28 cellular contexts compared by ENCODE assay signal in the genomic region with DNA sequence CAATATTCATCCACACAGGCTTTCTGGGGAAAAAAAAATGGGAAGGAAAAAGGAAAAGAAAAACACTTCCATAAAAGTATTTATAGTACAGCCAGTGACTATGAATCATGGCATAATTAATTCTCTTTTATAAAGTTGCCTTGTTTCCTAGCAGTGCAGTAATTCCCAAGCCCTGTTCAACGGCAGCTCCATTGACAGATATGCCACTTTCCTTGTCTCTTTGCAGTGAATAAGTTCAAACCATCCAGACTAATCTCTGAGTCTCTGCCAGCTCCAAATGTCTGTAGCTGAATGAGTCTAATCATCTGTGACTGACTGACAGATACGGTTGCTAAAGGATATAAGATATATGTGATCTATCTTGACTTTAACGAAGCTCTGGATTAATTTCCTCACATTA. TPM values are rescaled to one million over a fixed set of nuclear protein-coding genes. Genes with fewer than 3 reads are reported as not detected.
A peak's percentile ranks its signal among the peaks of the same experiment; 100 is the strongest.
DNase-seq lines count a peak whose midpoint lies in the region; ATAC-seq, FAIRE-seq and TF ChIP-seq lines count a peak whose summit lies in the region.
"Had no signal": no experiment of that assay in that cellular context is flagged by ENCODE, and none has a peak within 500 bp of the region (broad histone marks: within the 10 kb centered on the region; RNA-seq: fewer than 3 reads in every experiment).

No MANE protein-coding gene starts in this region.

- no peak overlapping the region for H3K4me3 ChIP-seq in mammary epithelial cell (replicated peaks in 1 of 3; ENCODE audit: insufficient read depth in 1 of 3, low read depth in 2 of 3, low read length in 3 of 3)
- H3K4me3 ChIP-seq in mesenchymal stem cell (ENCODE audit: insufficient read depth in 1 of 2, low read depth in 1 of 2, low read length in 2 of 2), result no peak overlapping the region
- H3K4me3 ChIP-seq in SJCRH30, result no peak overlapping the region
- no peak overlapping the region for H3K4me3 ChIP-seq in HepG2 (replicated peaks in 1 of 3; ENCODE audit: insufficient read depth in 1 of 3, low read depth in 2 of 3, low read length in 3 of 3)

- H3K9me3 ChIP-seq in mammary epithelial cell (replicated peaks; ENCODE audit: insufficient read depth, low read length), result no peaks in the 10 kb centered on the region
- H3K9me3 ChIP-seq in mesenchymal stem cell (ENCODE audit: control insufficient read depth, low read length), result no peaks in the 10 kb centered on the region
- H3K9me3 ChIP-seq in SJCRH30 (replicated peaks), result no peaks in the 10 kb centered on the region
- peaks cover 81% of the 10 kb centered on the region for H3K9me3 ChIP-seq in HepG2 (ENCODE audit: low read length)
- H3K9me3 ChIP-seq: Caco-2 had no signal

- no peak overlapping the region for H3K4ac ChIP-seq in mesenchymal stem cell (ENCODE audit: low read depth in 1 of 2, low read length in 2 of 2)

- H3K27ac Mint-ChIP-seq in MCF 10A (ENCODE audit: low read depth, unreplicated experiment) (no peak overlapping the region), brain (peak overlapping the region in 3 of 5 experiments; percentile 23 to 93 (median 55))
- H3K27ac Mint-ChIP-seq: activated naive CD8-positive, alpha-beta T cell treated with anti-CD3 and anti-CD28 coated beads for 36 hours; type B pancreatic cell; WTC11 had no signal

- DNase-seq in mammary epithelial cell (no peak), MCF 10A (ENCODE audit: unreplicated experiment) (no peak), mesenchymal stem cell (no peak), SJCRH30 (no peak), HepG2 (ENCODE audit: low spot score) (no peak), NCI-H2029 treated with DMSO at 0.1 percent for 48 hours (lab: John Stamatoyannopoulos, UW) (no peak), NCI-H526 treated with DMSO at 0.1 percent for 48 hours (lab: John Stamatoyannopoulos, UW) (no peak)
- DNase-seq: activated CD4-positive, alpha-beta T cell treated with anti-CD3 and anti-CD28 coated beads, Interleukin-2, amount 50 U/mL, for 4 hours; activated CD8-positive, alpha-beta memory T cell treated with anti-CD3 and anti-CD28 coated beads, Interleukin-2, amount 50 U/mL, for 4 hours; activated naive CD8-positive, alpha-beta T cell treated with anti-CD3 and anti-CD28 coated beads for 36 hours; brain microvascular endothelial cell; Caco-2; DMS79 treated with DMSO at 0.1 percent for 48 hours; GOT3; NCI-H1105 treated with DMSO at 0.1 percent for 48 hours; NCI-H2107; NCI-H510A treated with DMSO at 0.1 percent for 48 hours; right cardiac atrium; RPMI8226; stimulated activated CD4-positive, alpha-beta T cell treated with anti-CD3 and anti-CD28 coated beads, Interleukin-15, amount 100 ng/mL, for 24 hours; stimulated activated CD8-positive, alpha-beta memory T cell treated with anti-CD3 and anti-CD28 coated beads, Interleukin-4, amount 100 ng/mL, for 48 hours had no signal

- TF ChIP-seq EP300 in HepG2 (IDR thresholded peaks at IDR 0.05; ENCODE audit: low read depth in 2 of 2, low read length in 2 of 2) (no peak), HepG2 (CRISPR knock-in tag; IDR thresholded peaks at IDR 0.05; ENCODE audit: borderline replicate concordance) (no peak)

- no peaks in the 10 kb centered on the region for H3K27me3 Mint-ChIP-seq in MCF 10A (ENCODE audit: insufficient read depth, unreplicated experiment)
- H3K27me3 Mint-ChIP-seq in brain, result no peaks in the 10 kb centered on the region
- H3K27me3 Mint-ChIP-seq: activated naive CD8-positive, alpha-beta T cell treated with anti-CD3 and anti-CD28 coated beads for 36 hours; type B pancreatic cell had no signal

- dilution Hi-C loops in mammary epithelial cell (cut with HindIII; ENCODE audit: low sequenced_read_pairs), result no loop called here

- no peak for ATAC-seq in HepG2
- ATAC-seq: right cardiac atrium, WTC11 had no signal

- H3K9me3 Mint-ChIP-seq in MCF 10A (ENCODE audit: unreplicated experiment) (no peaks in the 10 kb centered on the region), brain (peaks cover 0 to 3% (median 0%) of the 10 kb centered on the region in 5 experiments)
- H3K9me3 Mint-ChIP-seq: activated naive CD8-positive, alpha-beta T cell treated with anti-CD3 and anti-CD28 coated beads for 36 hours; type B pancreatic cell; WTC11 had no signal

- H2BK12ac ChIP-seq in mesenchymal stem cell (ENCODE audit: low read length in 2 of 2), result no peak overlapping the region

- TF ChIP-seq CTCF in mammary epithelial cell (conservative IDR thresholded peaks at IDR 0.05 in 1 of 2, IDR thresholded peaks at IDR 0.05 in 1 of 2; ENCODE audit: extremely low read depth in 1 of 2, insufficient read depth in 1 of 2, low read depth in 1 of 2, low read length in 2 of 2) (no peak), MCF 10A (IDR thresholded peaks at IDR 0.05; ENCODE audit: unreplicated experiment) (no peak), brain (conservative IDR thresholded peaks at IDR 0.05) (no peak), HepG2 (CRISPR knock-in tag; IDR thresholded peaks at IDR 0.05) (no peak)

- POLR2A ChIA-PET in MCF 10A (lab: Yijun Ruan, JAX), result interaction anchor here (0.7 kb wide), 2 partner anchors 52 to 677 kb away, joined by 3 read pairs; no protein-coding TSS in a partner anchor
- POLR2A ChIA-PET in HepG2 (lab: Yijun Ruan, JAX), result no interaction called here

- no peak overlapping the region for H3K23ac ChIP-seq in mesenchymal stem cell (ENCODE audit: low read length in 2 of 2)

- H2BK15ac ChIP-seq in mesenchymal stem cell (ENCODE audit: low read depth, poor library complexity, severe bottlenecking), result no peak overlapping the region

- no peak overlapping the region for H4K8ac ChIP-seq in mesenchymal stem cell (ENCODE audit: low read length)

- H3K79me1 ChIP-seq in mesenchymal stem cell (replicated peaks; ENCODE audit: low read length, poor library complexity, severe bottlenecking), result no peaks in the 10 kb centered on the region

- WGBS in mammary epithelial cell (ENCODE audit: low coverage, missing lambda C conversion rate), result 66% methylated on average over 3 of the region's 3 CpGs
- 67% methylated on average over 1 of the region's 3 CpGs for WGBS in mesenchymal stem cell
- WGBS in HepG2 (ENCODE audit: low lambda C conversion rate), result 2% methylated on average over 3 of the region's 3 CpGs

- no peak overlapping the region for H3K9ac ChIP-seq in mammary epithelial cell (ENCODE audit: insufficient read depth, low read length)
- H3K9ac ChIP-seq in mesenchymal stem cell (ENCODE audit: low read length), result peak overlapping the region; percentile 42
- no peak overlapping the region for H3K9ac ChIP-seq in HepG2 (ENCODE audit: insufficient read depth, low read depth, low read length)

- no peaks in the 10 kb centered on the region for H3K27me3 ChIP-seq in mammary epithelial cell (ENCODE audit: insufficient read depth, low read length)
- no peaks in the 10 kb centered on the region for H3K27me3 ChIP-seq in mesenchymal stem cell (ENCODE audit: control insufficient read depth in 1 of 2, insufficient read depth in 1 of 2, low read length in 2 of 2)
- no peaks in the 10 kb centered on the region for H3K27me3 ChIP-seq in SJCRH30
- no peaks in the 10 kb centered on the region for H3K27me3 ChIP-seq in HepG2 (ENCODE audit: control insufficient read depth in 1 of 2, insufficient read depth in 2 of 2, low read length in 2 of 2)
- H3K27me3 ChIP-seq: brain microvascular endothelial cell had no signal

- H3K79me2 ChIP-seq in mammary epithelial cell (ENCODE audit: insufficient read depth, low read length) (no peaks in the 10 kb centered on the region), HepG2 (ENCODE audit: insufficient read depth, low read length) (no peaks in the 10 kb centered on the region)

- no peak overlapping the region for H2BK5ac ChIP-seq in mesenchymal stem cell (ENCODE audit: low read depth, low read length, poor library complexity, severe bottlenecking)

- no peak overlapping the region for H4K91ac ChIP-seq in mesenchymal stem cell (ENCODE audit: low read length)

- TF ChIP-seq POLR2A in HepG2 (IDR thresholded peaks at IDR 0.05; ENCODE audit: insufficient read depth in 1 of 2, low read depth in 2 of 2, low read length in 2 of 2), result no peak

- H3K4me1 Mint-ChIP-seq in MCF 10A (ENCODE audit: insufficient read depth, unreplicated experiment) (no peaks in the 10 kb centered on the region), brain (peaks cover 29% of the 10 kb centered on the region)
- H3K4me1 Mint-ChIP-seq: activated naive CD8-positive, alpha-beta T cell treated with anti-CD3 and anti-CD28 coated beads for 36 hours had no signal

- H3K18ac ChIP-seq in mesenchymal stem cell (ENCODE audit: low read depth in 1 of 2, low read length in 2 of 2), result no peak overlapping the region

- H3K36me3 ChIP-seq in mammary epithelial cell (ENCODE audit: insufficient read depth, low read length) (no peaks in the 10 kb centered on the region), mesenchymal stem cell (ENCODE audit: control insufficient read depth in 1 of 2, insufficient read depth in 2 of 2, low read depth in 1 of 2, low read length in 2 of 2) (no peaks in the 10 kb centered on the region), SJCRH30 (no peaks in the 10 kb centered on the region), HepG2 (replicated peaks in 1 of 2; ENCODE audit: control insufficient read depth in 1 of 2, insufficient read depth in 2 of 2, low read length in 2 of 2) (no peaks in the 10 kb centered on the region)
- H3K36me3 ChIP-seq: brain microvascular endothelial cell had no signal

- H3K14ac ChIP-seq in mesenchymal stem cell (ENCODE audit: low read length in 2 of 2), result no peak overlapping the region

- BruUV-seq in mammary epithelial cell (replicated peaks; lab: Mats Ljungman, UMichigan) (no TSS peak), MCF 10A (replicated peaks; lab: Mats Ljungman, UMichigan) (no TSS peak), HepG2 (replicated peaks; lab: Mats Ljungman, UMichigan) (no TSS peak)

- no peak overlapping the region for H2AK5ac ChIP-seq in mesenchymal stem cell (ENCODE audit: low read length, severe bottlenecking)

- no peak overlapping the region for H3K4me3 Mint-ChIP-seq in MCF 10A (ENCODE audit: unreplicated experiment)
- H3K4me3 Mint-ChIP-seq in brain, result peak overlapping the region in 2 of 5 experiments; percentile 17 to 45
- H3K4me3 Mint-ChIP-seq: activated naive CD8-positive, alpha-beta T cell treated with anti-CD3 and anti-CD28 coated beads for 36 hours; type B pancreatic cell; WTC11 had no signal

- no peak overlapping the region for H3K27ac ChIP-seq in mammary epithelial cell (ENCODE audit: insufficient read depth, low read depth, low read length)
- no peak overlapping the region for H3K27ac ChIP-seq in mesenchymal stem cell (ENCODE audit: low read length, poor library complexity, severe bottlenecking)
- no peak overlapping the region for H3K27ac ChIP-seq in SJCRH30
- no peak overlapping the region for H3K27ac ChIP-seq in HepG2 (ENCODE audit: extremely low read length, insufficient read depth, low read length)
- H3K27ac ChIP-seq: brain microvascular endothelial cell had no signal

- H2BK120ac ChIP-seq in mesenchymal stem cell (ENCODE audit: low read depth, low read length), result no peak overlapping the region

- in situ Hi-C loops in mammary epithelial cell (cut with MboI; ENCODE audit: low sequenced_read_pairs in 2 of 2) (no loop called here), HepG2 (cut with HindIII; ENCODE audit: extremely low pct_ligation_motif_present, low pct_unique_long_range_greater_than_20kb) (no loop called here)

- peak overlapping the region; percentile 47 for H2AFZ ChIP-seq in mammary epithelial cell (ENCODE audit: low read depth, low read length)
- H2AFZ ChIP-seq in mesenchymal stem cell (ENCODE audit: low read depth, low read length), result no peak overlapping the region
- no peak overlapping the region for H2AFZ ChIP-seq in HepG2 (ENCODE audit: low read length)

- FAIRE-seq in HepG2 (lab: Jason Lieb, UNC), result no peak
- FAIRE-seq: A204.1, colon had no signal

- intact Hi-C loops in mammary epithelial cell (cut with micrococcal nuclease), result no loop called here
- intact Hi-C loops in MCF 10A (cut with micrococcal nuclease), result no loop called here
- intact Hi-C loops in HepG2 (cut with micrococcal nuclease; ENCODE audit: unreplicated experiment), result no loop called here

- TF ChIP-seq RAD21 in HepG2 (CRISPR knock-in tag; IDR thresholded peaks at IDR 0.05), result no peak

- H3K36me3 Mint-ChIP-seq in MCF 10A (ENCODE audit: insufficient read depth, unreplicated experiment) (no peaks in the 10 kb centered on the region), brain (no peaks in the 10 kb centered on the region)
- H3K36me3 Mint-ChIP-seq: activated naive CD8-positive, alpha-beta T cell treated with anti-CD3 and anti-CD28 coated beads for 36 hours; type B pancreatic cell; WTC11 had no signal

- H3K4me2 ChIP-seq in mammary epithelial cell (ENCODE audit: insufficient read depth, low read depth, low read length), result no peak overlapping the region
- H3K4me2 ChIP-seq in mesenchymal stem cell (ENCODE audit: low read length, poor library complexity, severe bottlenecking), result no peak overlapping the region
- no peak overlapping the region for H3K4me2 ChIP-seq in HepG2 (ENCODE audit: low read depth, low read length)

- H3K4me1 ChIP-seq in mammary epithelial cell (ENCODE audit: insufficient read depth, low read length) (no peaks in the 10 kb centered on the region), mesenchymal stem cell (ENCODE audit: control insufficient read depth, insufficient read depth, low read depth, low read length) (peaks cover 2% of the 10 kb centered on the region), SJCRH30 (no peaks in the 10 kb centered on the region), HepG2 (ENCODE audit: insufficient read depth, low read length) (no peaks in the 10 kb centered on the region)

- CTCF ChIA-PET in mammary epithelial cell (lab: Charles Lee; ENCODE audit: low non-redundant PET) (no interaction called here), MCF 10A (lab: Yijun Ruan, JAX) (interaction anchor here (0.6 to 0.8 kb wide), 2 partner anchors 156 to 221 kb away, joined by 3 read pairs; no protein-coding TSS in a partner anchor), HepG2 (lab: Yijun Ruan, JAX; ENCODE audit: low intra/inter-chr PET ratio, low total read pairs) (no interaction called here)

- H4K20me1 ChIP-seq in mammary epithelial cell (ENCODE audit: insufficient read depth, low read length) (no peaks in the 10 kb centered on the region), HepG2 (ENCODE audit: insufficient read depth, low read length) (no peaks in the 10 kb centered on the region)

RNA-seq across cellular contexts. Expression of a gene that starts 52.9 kb away (rescaled TPM):
- total RNA-seq in mammary epithelial cell, result 1 to 10 TPM in 1 of 2 donors, not detected in 1; 1.5 TPM
- polyA plus RNA-seq in mammary epithelial cell, result 0.03 TPM
- not detected for polyA minus RNA-seq in mammary epithelial cell
- total RNA-seq in MCF 10A (2022), result 0.42 TPM in 1 of 2 replicates, not detected in the other
- polyA plus RNA-seq in brain (ENCODE audit: insufficient read depth, low read depth, low replicate concordance), result 2.1 TPM
- polyA plus RNA-seq in mesenchymal stem cell (2013, experiment 1 of 2), result 0.01 TPM
- polyA plus RNA-seq in mesenchymal stem cell (2013, experiment 2 of 2), result not detected
- total RNA-seq in SJCRH30 (2014; rRNA removed; shearing (Covaris generic)), result not detected in 2 replicates
- total RNA-seq in HepG2 (2016; rRNA removed; fragmentation: Illumina TruSeq; extraction: Trizol), result not detected in 2 replicates
- total RNA-seq in HepG2 (2016; cell fraction: cytosol; rRNA removed; fragmentation: Illumina TruSeq; extraction: Trizol; ENCODE audit: low read depth), result not detected in 2 replicates
- not detected in 2 replicates for total RNA-seq in HepG2 (2016; cell fraction: insoluble cytoplasmic fraction; rRNA removed; fragmentation: Illumina TruSeq; extraction: Trizol)
- total RNA-seq in HepG2 (2016; cell fraction: membrane; rRNA removed; fragmentation: Illumina TruSeq; extraction: Trizol), result not detected in 2 replicates
- total RNA-seq in HepG2 (2016; cell fraction: nucleus; rRNA removed; fragmentation: Illumina TruSeq; extraction: Trizol), result not detected in 2 replicates
- polyA plus RNA-seq in HepG2 (2011; rRNA removed), result not detected in 2 replicates
- polyA plus RNA-seq in HepG2 (2011; cell fraction: cytosol; rRNA removed), result not detected in 2 replicates
- polyA plus RNA-seq in HepG2 (2011; cell fraction: nucleus; rRNA removed), result not detected in 2 replicates
- not detected in 2 replicates for polyA plus RNA-seq in HepG2 (2012)
- polyA plus RNA-seq in HepG2 (2016; cell fraction: cytosol; fragmentation: Illumina TruSeq; extraction: Trizol; ENCODE audit: low read depth), result not detected in 2 replicates
- not detected in 2 replicates for polyA plus RNA-seq in HepG2 (2016; cell fraction: insoluble cytoplasmic fraction; fragmentation: Illumina TruSeq; extraction: Trizol; ENCODE audit: low read depth)
- polyA plus RNA-seq in HepG2 (2016; cell fraction: membrane; fragmentation: Illumina TruSeq; extraction: Trizol; ENCODE audit: low read depth), result not detected in 2 replicates
- not detected in 2 replicates for polyA plus RNA-seq in HepG2 (2016; cell fraction: nucleus; fragmentation: Illumina TruSeq; extraction: Trizol; ENCODE audit: insufficient read depth, low read depth)
- 0.98 TPM in 1 of 2 replicates, not detected in the other for polyA minus RNA-seq in HepG2 (2011; rRNA and poly(A)+ RNA removed; ENCODE audit: low replicate concordance)
- polyA minus RNA-seq in HepG2 (2011; cell fraction: cytosol; rRNA and poly(A)+ RNA removed), result not detected in 2 replicates
- polyA minus RNA-seq in HepG2 (2011; cell fraction: nucleus; rRNA and poly(A)+ RNA removed), result not detected in 2 replicates
- total RNA-seq: activated naive CD8-positive, alpha-beta T cell treated with anti-CD3 and anti-CD28 coated beads for 36 hours; fibroblast of villous mesenchyme; WTC11 had no signal
- polyA plus RNA-seq: BJ, right cardiac atrium had no signal
